ENCODE assay signal across 8 cellular contexts in genomic region chr10:26860026-26860541, GRCh38. TPM values are rescaled to one million over a fixed set of nuclear protein-coding genes. Genes with fewer than 3 reads are reported as not detected.
A peak's percentile ranks its signal among the peaks of the same experiment; 100 is the strongest.
DNase-seq lines count a peak whose midpoint lies in the region; ATAC-seq and TF ChIP-seq lines count a peak whose summit lies in the region.

No MANE protein-coding gene starts in this region.

- POLR2A ChIA-PET in naive thymus-derived CD8-positive, alpha-beta T cell (lab: Charles Lee) = interaction anchor here (1.0 to 1.5 kb wide), 4 partner anchors 20 to 177 kb away, joined by 3 to 4 read pairs (median 4); no protein-coding TSS in a partner anchor

- peaks cover 0 to 1% (median 0%) of the 10 kb centered on the region in 9 donors for H3K9me3 Mint-ChIP-seq in naive thymus-derived CD8-positive, alpha-beta T cell
- H3K9me3 Mint-ChIP-seq in stimulated activated effector memory CD8-positive, alpha-beta T cell treated with anti-CD3 and anti-CD28 coated beads, Interleukin-12 subunit alpha, Interleukin-12 subunit beta, amount 100 ng/mL, for 72 hours = no peaks in the 10 kb centered on the region

- intact Hi-C loops in esophagus squamous epithelium (cut with DNase I) = no loop called here

- H3K27ac ChIP-seq in esophagus squamous epithelium = peak overlapping the region; percentile 97 to 99 (median 98)

- H3K9me3 ChIP-seq in esophagus squamous epithelium = no peaks in the 10 kb centered on the region

- peaks cover 14 to 60% (median 22%) of the 10 kb centered on the region in 3 donors for H3K4me1 ChIP-seq in esophagus squamous epithelium

- WGBS in esophagus squamous epithelium, 2 donors = 1 to 2% methylated on average over 5 to 15 of the region's 36 CpGs

- H3K36me3 Mint-ChIP-seq in naive thymus-derived CD8-positive, alpha-beta T cell = peaks cover 0 to 3% (median 0%) of the 10 kb centered on the region in 3 donors
- H3K36me3 Mint-ChIP-seq in stimulated activated effector memory CD8-positive, alpha-beta T cell treated with anti-CD3 and anti-CD28 coated beads, Interleukin-12 subunit alpha, Interleukin-12 subunit beta, amount 100 ng/mL, for 72 hours = peaks cover 36% of the 10 kb centered on the region

- no peaks in the 10 kb centered on the region for H3K36me3 ChIP-seq in esophagus squamous epithelium

- ATAC-seq in HG02870 (IDR thresholded peaks at IDR 0.05; ENCODE audit: unreplicated experiment) = peak; percentile 12
- peak in 1 of 2 donors; percentile 8 for ATAC-seq in naive thymus-derived CD8-positive, alpha-beta T cell
- peak; percentile 38 for ATAC-seq in stimulated activated effector memory CD8-positive, alpha-beta T cell treated with anti-CD3 and anti-CD28 coated beads, Interleukin-12 subunit alpha, Interleukin-12 subunit beta, amount 100 ng/mL, for 72 hours

- TF ChIP-seq CTCF in esophagus squamous epithelium (IDR thresholded peaks at IDR 0.05) = no peak

- DNase-seq in DMS79 treated with DMSO at 0.1 percent for 48 hours (lab: John Stamatoyannopoulos, UW) (peak; percentile 3), DMS79 (lab: John Stamatoyannopoulos, UW) (no peak), NOMO-1 treated with dmso at 0.1 percent for 144 hours (lab: John Stamatoyannopoulos, UW; ENCODE audit: unreplicated experiment) (peak; percentile 36), activated T-cell treated with anti-CD3 and anti-CD28 coated beads for 4 hours (peak; percentile 46), esophagus squamous epithelium (lab: John Stamatoyannopoulos, UW) (peak; percentile 34)
- DNase-seq in naive thymus-derived CD8-positive, alpha-beta T cell = peak in 9 of 10 donors; percentile 25 to 68 (median 47)
- no peak for DNase-seq in stimulated activated effector memory CD8-positive, alpha-beta T cell treated with anti-CD3 and anti-CD28 coated beads, Interleukin-12 subunit alpha, Interleukin-12 subunit beta, amount 100 ng/mL, for 72 hours (ENCODE audit: low spot score in 2 of 2)

- H3K4me1 Mint-ChIP-seq in naive thymus-derived CD8-positive, alpha-beta T cell = peaks cover 15 to 46% (median 38%) of the 10 kb centered on the region in 4 donors
- peaks cover 28% of the 10 kb centered on the region for H3K4me1 Mint-ChIP-seq in stimulated activated effector memory CD8-positive, alpha-beta T cell treated with anti-CD3 and anti-CD28 coated beads, Interleukin-12 subunit alpha, Interleukin-12 subunit beta, amount 100 ng/mL, for 72 hours

- peak in 2 of 4 donors; percentile 27 to 55 for TF ChIP-seq POLR2A in esophagus squamous epithelium (IDR thresholded peaks at IDR 0.05)

- peak overlapping the region; percentile 62 to 94 (median 80) for H3K4me3 ChIP-seq in esophagus squamous epithelium

- peak overlapping the region; percentile 95 to 100 (median 99) for H3K4me3 Mint-ChIP-seq in naive thymus-derived CD8-positive, alpha-beta T cell
- peak overlapping the region; percentile 85 for H3K4me3 Mint-ChIP-seq in stimulated activated effector memory CD8-positive, alpha-beta T cell treated with anti-CD3 and anti-CD28 coated beads, Interleukin-12 subunit alpha, Interleukin-12 subunit beta, amount 100 ng/mL, for 72 hours

- H3K27me3 ChIP-seq in esophagus squamous epithelium = no peaks in the 10 kb centered on the region

- peaks cover 0 to 3% (median 0%) of the 10 kb centered on the region in 5 donors for H3K27me3 Mint-ChIP-seq in naive thymus-derived CD8-positive, alpha-beta T cell

- peak overlapping the region; percentile 89 to 99 (median 98) for H3K27ac Mint-ChIP-seq in naive thymus-derived CD8-positive, alpha-beta T cell
- peak overlapping the region; percentile 96 for H3K27ac Mint-ChIP-seq in stimulated activated effector memory CD8-positive, alpha-beta T cell treated with anti-CD3 and anti-CD28 coated beads, Interleukin-12 subunit alpha, Interleukin-12 subunit beta, amount 100 ng/mL, for 72 hours

RNA-seq across cellular contexts. Expression of gene ABI1, which starts 0.7 kb away (rescaled TPM):
- 10 to 100 TPM; 51.4 to 67.1 (median 63.3) TPM for total RNA-seq in esophagus squamous epithelium
- total RNA-seq in naive thymus-derived CD8-positive, alpha-beta T cell = 10 to 100 TPM; 64.0 to 65.9 TPM
- 10 to 100 TPM; 61.7 to 71.9 (median 64.9) TPM for polyA plus RNA-seq in naive thymus-derived CD8-positive, alpha-beta T cell

Comparison
In these comparisons a context has a peak if more than half of its experiments do, and no peak if none do; other contexts are left out.
1. DNase-seq: peak in DMS79 treated with DMSO at 0.1 percent for 48 hours (single experiment), NOMO-1 treated with dmso at 0.1 percent for 144 hours (single experiment), activated T-cell treated with anti-CD3 and anti-CD28 coated beads for 4 hours (single experiment), esophagus squamous epithelium (single experiment) and naive thymus-derived CD8-positive, alpha-beta T cell (9 of 10); none in DMS79 (single experiment) and stimulated activated effector memory CD8-positive, alpha-beta T cell treated with anti-CD3 and anti-CD28 coated beads, Interleukin-12 subunit alpha, Interleukin-12 subunit beta, amount 100 ng/mL, for 72 hours (0 of 2).